ENCODE assay signal across 8 cellular contexts in the genomic region with DNA sequence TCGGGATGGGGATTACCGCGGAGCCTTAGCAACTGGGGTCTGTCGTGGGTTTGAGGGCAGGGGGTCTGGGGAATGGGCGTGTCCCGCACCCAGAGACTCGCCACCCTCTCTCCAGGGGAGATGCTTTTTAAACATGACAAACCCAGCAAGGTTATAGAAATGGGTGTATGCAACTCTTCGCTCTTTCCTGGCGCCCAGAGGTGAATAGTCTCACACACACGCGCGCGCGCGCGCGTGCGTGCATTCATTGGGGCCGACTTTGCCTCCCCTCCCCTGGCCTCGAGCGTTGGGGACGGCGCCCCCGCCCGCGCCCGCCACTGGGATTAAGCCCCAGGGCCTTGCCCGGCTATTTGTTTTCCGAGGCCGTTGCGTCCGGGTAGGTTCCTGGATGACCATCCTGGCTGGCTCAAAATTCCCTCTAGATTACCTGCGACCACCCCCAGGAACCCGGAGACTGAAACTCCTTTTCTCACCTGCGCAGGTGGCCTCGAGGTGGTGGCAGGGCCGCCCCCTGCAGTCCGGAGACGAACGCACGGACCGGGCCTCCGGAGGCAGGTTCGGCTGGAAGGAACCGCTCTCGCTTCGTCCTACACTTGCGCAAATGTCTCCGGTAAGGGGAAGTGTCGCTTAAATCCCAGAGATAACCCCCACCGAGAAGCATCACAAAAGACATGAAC. TPM values are rescaled to one million over a fixed set of nuclear protein-coding genes. Genes with fewer than 3 reads are reported as not detected.
DNase-seq lines count a peak whose midpoint lies in the region; ATAC-seq and TF ChIP-seq lines count a peak whose summit lies in the region.

No MANE protein-coding gene starts in this region.

- intact Hi-C loops in ovary (cut with DNase I): no loop called here

- peak; percentile 16 to 21 for ATAC-seq in activated T-cell treated with anti-CD3 and anti-CD28 coated beads, Interleukin-2, amount 50 U/mL, for 72 hours (replicated peaks in 1 of 2)

- DNase-seq in GM10266 (ENCODE audit: extremely low spot score) (peak; percentile 51), HFFc6 (no peak), NCI-H526 (lab: John Stamatoyannopoulos, UW) (peak; percentile 63 to 87), fibroblast of villous mesenchyme (ENCODE audit: low read depth) (no peak), ovary (no peak), Ammon's horn (ENCODE audit: low spot score) (no peak), putamen (ENCODE audit: low spot score) (no peak)
- DNase-seq in activated T-cell treated with anti-CD3 and anti-CD28 coated beads, Interleukin-2, amount 50 U/mL, for 72 hours: peak; percentile 36 to 42

- H3K27ac Mint-ChIP-seq in HFFc6: no peak overlapping the region
- no peak overlapping the region for H3K27ac Mint-ChIP-seq in activated T-cell treated with anti-CD3 and anti-CD28 coated beads, Interleukin-2, amount 50 U/mL, for 72 hours

- no peaks in the 10 kb centered on the region for H3K9me3 Mint-ChIP-seq in HFFc6
- no peaks in the 10 kb centered on the region for H3K9me3 Mint-ChIP-seq in activated T-cell treated with anti-CD3 and anti-CD28 coated beads, Interleukin-2, amount 50 U/mL, for 72 hours

- H3K9me3 ChIP-seq in ovary: no peaks in the 10 kb centered on the region

- no peaks in the 10 kb centered on the region for H3K36me3 ChIP-seq in ovary

- no peaks in the 10 kb centered on the region for H3K27me3 ChIP-seq in ovary

- TF ChIP-seq EP300 in ovary (IDR thresholded peaks at IDR 0.05): no peak

- no peak for TF ChIP-seq POLR2A in ovary (IDR thresholded peaks at IDR 0.05)

- TF ChIP-seq CTCF in GM10266 (IDR thresholded peaks at IDR 0.05; ENCODE audit: control insufficient read depth, insufficient read depth, low read depth, missing control alignments) (peak; percentile 61), HFFc6 (IDR thresholded peaks at IDR 0.05) (no peak), fibroblast of villous mesenchyme (IDR thresholded peaks at IDR 0.05; ENCODE audit: insufficient read depth, low read depth, low read length) (no peak), ovary (IDR thresholded peaks at IDR 0.05) (no peak)

- H3K27me3 Mint-ChIP-seq in HFFc6 (ENCODE audit: insufficient read depth): peaks cover 29% of the 10 kb centered on the region
- H3K27me3 Mint-ChIP-seq in activated T-cell treated with anti-CD3 and anti-CD28 coated beads, Interleukin-2, amount 50 U/mL, for 72 hours (ENCODE audit: low read depth): peaks cover 19% of the 10 kb centered on the region

- peak overlapping the region; percentile 39; the same call in 1 of the 2 replicates for H3K4me3 Mint-ChIP-seq in HFFc6
- peak overlapping the region; percentile 84 to 88 for H3K4me3 Mint-ChIP-seq in activated T-cell treated with anti-CD3 and anti-CD28 coated beads, Interleukin-2, amount 50 U/mL, for 72 hours

- H3K4me1 Mint-ChIP-seq in HFFc6 (ENCODE audit: low read depth): peaks cover 7% of the 10 kb centered on the region
- H3K4me1 Mint-ChIP-seq in activated T-cell treated with anti-CD3 and anti-CD28 coated beads, Interleukin-2, amount 50 U/mL, for 72 hours (ENCODE audit: low read depth): peaks cover 43% of the 10 kb centered on the region

- H3K27ac ChIP-seq in ovary: no peak overlapping the region

- H3K4me3 ChIP-seq in fibroblast of villous mesenchyme (ENCODE audit: low read depth, low read length) (peak overlapping the region; percentile 48), ovary (peak overlapping the region; percentile 44)

- no peaks in the 10 kb centered on the region for H3K36me3 Mint-ChIP-seq in HFFc6 (ENCODE audit: low read depth)
- peaks cover 0 to 2% of the 10 kb centered on the region in 2 donors for H3K36me3 Mint-ChIP-seq in activated T-cell treated with anti-CD3 and anti-CD28 coated beads, Interleukin-2, amount 50 U/mL, for 72 hours (ENCODE audit: insufficient read depth in 2 of 2)

- WGBS in ovary, 3 donors: 8 to 10% (median 10%) methylated on average over 51 of the region's 51 CpGs

- peaks cover 2% of the 10 kb centered on the region for H3K4me1 ChIP-seq in ovary (ENCODE audit: insufficient read depth)

RNA-seq across cellular contexts. Expression of a gene that starts 0.8 kb away (rescaled TPM):
- under 1 TPM in 3 of 6 experiments, not detected in 3; 0.10 to 0.23 (median 0.19) TPM for total RNA-seq in HFFc6 (2021; fragmentation: NEBNext Ultra II Directional; extraction: Animal tissue kit (Norgen Biotek cat#: 25700))
- 10 to 100 TPM; 13.3 to 14.4 TPM for total RNA-seq in activated T-cell treated with anti-CD3 and anti-CD28 coated beads, Interleukin-2, amount 50 U/mL, for 72 hours
- total RNA-seq in fibroblast of villous mesenchyme: under 0.01 and 0.43 TPM in 2 replicates
- 1 to 10 TPM in 3 of 7 donors, under 1 TPM in 4; 0.35 to 6.1 (median 0.97) TPM for total RNA-seq in ovary
- polyA plus RNA-seq in ovary: 1 to 10 TPM in 1 of 2 donors, under 1 TPM in 1; 0.74 to 2.8 TPM

Comparison
In these comparisons a context has a peak if more than half of its experiments do, and no peak if none do; other contexts are left out.
1. DNase-seq: peak in GM10266 (single experiment), NCI-H526 (2 of 2) and activated T-cell treated with anti-CD3 and anti-CD28 coated beads, Interleukin-2, amount 50 U/mL, for 72 hours (2 of 2); none in HFFc6 (single experiment), fibroblast of villous mesenchyme (single experiment), ovary (0 of 5), Ammon's horn (single experiment) and putamen (single experiment).